1 cellular context compared by ENCODE assay signal in genomic region chr16:86120982-86121242, GRCh38.
TF ChIP-seq lines count a peak whose summit lies in the region.

No MANE protein-coding gene starts in this region.

TF ChIP-seq in GM12878, 131 proteins besides CTCF, POLR2A, EP300 and RAD21:
- TF ChIP-seq CEBPZ (IDR thresholded peaks at IDR 0.05; ENCODE audit: low read depth, low read length) = no peak
- no peak for TF ChIP-seq PML (IDR thresholded peaks at IDR 0.05; ENCODE audit: low read length)
- TF ChIP-seq CREM (IDR thresholded peaks at IDR 0.05; ENCODE audit: low read depth) = no peak
- TF ChIP-seq NKRF (conservative IDR thresholded peaks at IDR 0.05) = no peak
- no peak for TF ChIP-seq SMAD1 (IDR thresholded peaks at IDR 0.05; ENCODE audit: low read depth, partially characterized antibody)
- TF ChIP-seq ZNF687 (IDR thresholded peaks at IDR 0.05) = peak; percentile 34; the same call in 1 of the 2 replicates
- no peak for TF ChIP-seq EGR1 (IDR thresholded peaks at IDR 0.05; ENCODE audit: borderline replicate concordance in 1 of 2, low read depth in 2 of 2, low read length in 2 of 2)
- TF ChIP-seq SUZ12 (IDR thresholded peaks at IDR 0.05; ENCODE audit: unreplicated experiment) = no peak
